ENCODE assay signal across 24 cellular contexts in the genomic region with DNA sequence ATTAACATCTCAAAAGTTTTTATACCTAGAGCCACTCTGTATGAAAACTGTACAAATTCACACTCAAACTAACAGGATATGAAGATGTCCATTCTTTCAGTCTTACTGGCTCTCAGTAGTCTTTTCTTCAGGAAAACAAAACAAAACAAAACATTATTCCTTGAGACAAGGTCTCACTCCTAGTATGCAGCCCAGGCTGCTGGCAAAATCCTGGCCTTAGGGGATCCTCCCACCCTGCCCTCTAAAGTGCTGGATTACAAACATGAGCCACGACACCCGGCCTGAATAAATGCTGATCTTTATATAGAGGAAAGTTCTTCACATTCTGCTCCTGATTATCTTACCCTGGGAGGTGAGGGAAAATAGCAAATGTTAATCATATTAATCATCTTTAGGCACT. TPM values are rescaled to one million over a fixed set of nuclear protein-coding genes. Genes with fewer than 3 reads are reported as not detected.
DNase-seq lines count a peak whose midpoint lies in the region; ATAC-seq and TF ChIP-seq lines count a peak whose summit lies in the region.
"Had no signal": no experiment of that assay in that cellular context is flagged by ENCODE, and none has a peak within 500 bp of the region (broad histone marks: within the 10 kb centered on the region; RNA-seq: fewer than 3 reads in every experiment).

No MANE protein-coding gene starts in this region.

- peaks cover 87% of the 10 kb centered on the region for H3K36me3 Mint-ChIP-seq in activated naive CD4-positive, alpha-beta T cell treated with anti-CD3 and anti-CD28 coated beads, Interleukin-2, amount 10 ng/mL, durations not matched to agents 7 days and 5 days
- peaks cover 81% of the 10 kb centered on the region for H3K36me3 Mint-ChIP-seq in activated CD8-positive, alpha-beta T cell treated with anti-CD3 and anti-CD28 coated beads for 36 hours (ENCODE audit: low read depth)
- H3K36me3 Mint-ChIP-seq in effector memory CD8-positive, alpha-beta T cell (ENCODE audit: insufficient read depth): peaks cover 68% of the 10 kb centered on the region
- H3K36me3 Mint-ChIP-seq in stimulated activated naive B cell treated with anti-CD40 and anti-IgM and Interleukin-4, amounts not matched to agents 10 μg/mL and 1 μg/mL and 100 μg/mL, for 72 hours: peaks cover 55 to 83% of the 10 kb centered on the region in 2 donors

- peaks cover 27 to 62% (median 47%) of the 10 kb centered on the region in 4 donors for H3K4me1 ChIP-seq in esophagus muscularis mucosa

- POLR2A ChIA-PET in activated CD8-positive, alpha-beta T cell treated with anti-CD3 and anti-CD28 coated beads for 36 hours (lab: Charles Lee): interaction anchor here (1.2 kb wide), 1 partner anchor 42 kb away, joined by 4 read pairs; no protein-coding TSS in a partner anchor

- no peak for ATAC-seq in activated CD8-positive, alpha-beta T cell treated with anti-CD3 and anti-CD28 coated beads for 36 hours
- ATAC-seq in effector memory CD8-positive, alpha-beta T cell (replicated peaks): no peak
- ATAC-seq in stimulated activated naive B cell treated with anti-CD40 and anti-IgM and Interleukin-4, amounts not matched to agents 10 μg/mL and 1 μg/mL and 100 μg/mL, for 72 hours (replicated peaks): no peak
- ATAC-seq in stimulated activated naive CD8-positive, alpha-beta T cell treated with anti-CD3 and anti-CD28 coated beads, Interleukin-15, amount 100 ng/mL, for 72 hours: no peak
- ATAC-seq: HCT116, left colon had no signal

- no peak for TF ChIP-seq POLR2A in esophagus muscularis mucosa (IDR thresholded peaks at IDR 0.05; ENCODE audit: low read depth)

- H3K27me3 ChIP-seq in esophagus muscularis mucosa: no peaks in the 10 kb centered on the region
- H3K27me3 ChIP-seq: ascending aorta; BLaER1 treated with 17β-estradiol and CSF1 and Interleukin-3, amounts not matched to agents 10 nM and 100 nM had no signal

- 39% methylated on average over 2 of the region's 2 CpGs for WGBS in esophagus muscularis mucosa

- peaks cover 27 to 50% (median 41%) of the 10 kb centered on the region in 4 donors for H3K36me3 ChIP-seq in esophagus muscularis mucosa

- no peak for DNase-seq in activated naive CD4-positive, alpha-beta T cell treated with anti-CD3 and anti-CD28 coated beads, Interleukin-2, amount 10 ng/mL, durations not matched to agents 7 days and 5 days
- no peak for DNase-seq in activated naive CD4-positive, alpha-beta T cell (lab: John Stamatoyannopoulos, UW)
- no peak for DNase-seq in activated CD8-positive, alpha-beta T cell treated with anti-CD3 and anti-CD28 coated beads for 36 hours
- no peak for DNase-seq in effector memory CD8-positive, alpha-beta T cell
- DNase-seq in stimulated activated naive B cell treated with anti-CD40 and anti-IgM and Interleukin-4, amounts not matched to agents 10 μg/mL and 1 μg/mL and 100 μg/mL, for 72 hours: no peak
- no peak for DNase-seq in stimulated activated naive CD8-positive, alpha-beta T cell treated with anti-CD3 and anti-CD28 coated beads, Interleukin-15, amount 100 ng/mL, for 72 hours
- DNase-seq in middle frontal gyrus (ENCODE audit: extremely low spot score, low spot score) (no peak), esophagus muscularis mucosa (ENCODE audit: extremely low spot score) (no peak)
- DNase-seq: central memory CD4-positive, alpha-beta T cell; Karpas-422; left colon; midbrain; NCI-H226; NCI-H748 treated with DMSO at 0.1 percent for 48 hours; SK-N-SH; T-helper 9 cell had no signal

- H3K27ac Mint-ChIP-seq in activated naive CD4-positive, alpha-beta T cell treated with anti-CD3 and anti-CD28 coated beads, Interleukin-2, amount 10 ng/mL, durations not matched to agents 7 days and 5 days: no peak overlapping the region
- H3K27ac Mint-ChIP-seq in activated CD8-positive, alpha-beta T cell treated with anti-CD3 and anti-CD28 coated beads for 36 hours: peak overlapping the region; percentile 81
- peak overlapping the region; percentile 68 to 75 for H3K27ac Mint-ChIP-seq in effector memory CD8-positive, alpha-beta T cell
- H3K27ac Mint-ChIP-seq in stimulated activated naive B cell treated with anti-CD40 and anti-IgM and Interleukin-4, amounts not matched to agents 10 μg/mL and 1 μg/mL and 100 μg/mL, for 72 hours: peak overlapping the region; percentile 2
- H3K27ac Mint-ChIP-seq in stimulated activated naive CD8-positive, alpha-beta T cell treated with anti-CD3 and anti-CD28 coated beads, Interleukin-15, amount 100 ng/mL, for 72 hours: peak overlapping the region in 1 of 2 donors; percentile 56
- H3K27ac Mint-ChIP-seq: progenitor cell of endocrine pancreas had no signal

- H3K4me3 ChIP-seq in esophagus muscularis mucosa: no peak overlapping the region
- H3K4me3 ChIP-seq: ascending aorta; BLaER1 treated with 17β-estradiol and CSF1 and Interleukin-3, amounts not matched to agents 10 nM and 100 nM had no signal

- intact Hi-C loops in activated CD8-positive, alpha-beta T cell treated with anti-CD3 and anti-CD28 coated beads for 36 hours (cut with micrococcal nuclease): no loop called here
- intact Hi-C loops in esophagus muscularis mucosa (cut with DNase I): no loop called here

- CTCF ChIA-PET in activated naive CD4-positive, alpha-beta T cell treated with anti-CD3 and anti-CD28 coated beads, Interleukin-2, amount 10 ng/mL, durations not matched to agents 7 days and 5 days (lab: Charles Lee): no interaction called here
- CTCF ChIA-PET in activated CD8-positive, alpha-beta T cell treated with anti-CD3 and anti-CD28 coated beads for 36 hours (lab: Charles Lee): interaction anchor here (2.1 kb wide), 1 partner anchor 168 kb away, joined by 4 read pairs; no protein-coding TSS in a partner anchor

- H3K9me3 Mint-ChIP-seq in activated naive CD4-positive, alpha-beta T cell treated with anti-CD3 and anti-CD28 coated beads, Interleukin-2, amount 10 ng/mL, durations not matched to agents 7 days and 5 days: peaks cover 10% of the 10 kb centered on the region
- no peaks in the 10 kb centered on the region for H3K9me3 Mint-ChIP-seq in activated CD8-positive, alpha-beta T cell treated with anti-CD3 and anti-CD28 coated beads for 36 hours
- H3K9me3 Mint-ChIP-seq in effector memory CD8-positive, alpha-beta T cell: no peaks in the 10 kb centered on the region
- H3K9me3 Mint-ChIP-seq in stimulated activated naive B cell treated with anti-CD40 and anti-IgM and Interleukin-4, amounts not matched to agents 10 μg/mL and 1 μg/mL and 100 μg/mL, for 72 hours: peaks cover 0 to 6% of the 10 kb centered on the region in 2 donors
- peaks cover 8 to 14% of the 10 kb centered on the region in 2 donors for H3K9me3 Mint-ChIP-seq in stimulated activated naive CD8-positive, alpha-beta T cell treated with anti-CD3 and anti-CD28 coated beads, Interleukin-15, amount 100 ng/mL, for 72 hours

- no peaks in the 10 kb centered on the region for H3K9me3 ChIP-seq in esophagus muscularis mucosa
- H3K9me3 ChIP-seq: ascending aorta, SK-N-SH had no signal

- H3K27ac ChIP-seq in esophagus muscularis mucosa (replicated peaks in 1 of 4): no peak overlapping the region
- H3K27ac ChIP-seq: ascending aorta; BLaER1 treated with 17β-estradiol and CSF1 and Interleukin-3, amounts not matched to agents 10 nM and 100 nM; RWPE1 had no signal

- peak overlapping the region; percentile 57 for H3K4me3 Mint-ChIP-seq in activated naive CD4-positive, alpha-beta T cell treated with anti-CD3 and anti-CD28 coated beads, Interleukin-2, amount 10 ng/mL, durations not matched to agents 7 days and 5 days
- H3K4me3 Mint-ChIP-seq in activated CD8-positive, alpha-beta T cell treated with anti-CD3 and anti-CD28 coated beads for 36 hours: no peak overlapping the region
- peak overlapping the region in 1 of 2 donors; percentile 97 for H3K4me3 Mint-ChIP-seq in effector memory CD8-positive, alpha-beta T cell
- H3K4me3 Mint-ChIP-seq in stimulated activated naive B cell treated with anti-CD40 and anti-IgM and Interleukin-4, amounts not matched to agents 10 μg/mL and 1 μg/mL and 100 μg/mL, for 72 hours: no peak overlapping the region
- no peak overlapping the region for H3K4me3 Mint-ChIP-seq in stimulated activated naive CD8-positive, alpha-beta T cell treated with anti-CD3 and anti-CD28 coated beads, Interleukin-15, amount 100 ng/mL, for 72 hours
- H3K4me3 Mint-ChIP-seq: neural crest cell had no signal

- no peaks in the 10 kb centered on the region for H3K27me3 Mint-ChIP-seq in activated naive CD4-positive, alpha-beta T cell treated with anti-CD3 and anti-CD28 coated beads, Interleukin-2, amount 10 ng/mL, durations not matched to agents 7 days and 5 days
- no peaks in the 10 kb centered on the region for H3K27me3 Mint-ChIP-seq in activated CD8-positive, alpha-beta T cell treated with anti-CD3 and anti-CD28 coated beads for 36 hours
- H3K27me3 Mint-ChIP-seq in effector memory CD8-positive, alpha-beta T cell: no peaks in the 10 kb centered on the region
- no peaks in the 10 kb centered on the region for H3K27me3 Mint-ChIP-seq in stimulated activated naive B cell treated with anti-CD40 and anti-IgM and Interleukin-4, amounts not matched to agents 10 μg/mL and 1 μg/mL and 100 μg/mL, for 72 hours
- H3K27me3 Mint-ChIP-seq in stimulated activated naive CD8-positive, alpha-beta T cell treated with anti-CD3 and anti-CD28 coated beads, Interleukin-15, amount 100 ng/mL, for 72 hours: no peaks in the 10 kb centered on the region
- H3K27me3 Mint-ChIP-seq: progenitor cell of endocrine pancreas had no signal

- H3K4me1 Mint-ChIP-seq in activated naive CD4-positive, alpha-beta T cell treated with anti-CD3 and anti-CD28 coated beads, Interleukin-2, amount 10 ng/mL, durations not matched to agents 7 days and 5 days: peaks cover 57% of the 10 kb centered on the region
- peaks cover 50% of the 10 kb centered on the region for H3K4me1 Mint-ChIP-seq in activated CD8-positive, alpha-beta T cell treated with anti-CD3 and anti-CD28 coated beads for 36 hours (ENCODE audit: low read depth)
- peaks cover 46 to 62% of the 10 kb centered on the region in 2 donors for H3K4me1 Mint-ChIP-seq in effector memory CD8-positive, alpha-beta T cell (ENCODE audit: low read depth in 2 of 2)
- H3K4me1 Mint-ChIP-seq in stimulated activated naive B cell treated with anti-CD40 and anti-IgM and Interleukin-4, amounts not matched to agents 10 μg/mL and 1 μg/mL and 100 μg/mL, for 72 hours: peaks cover 47 to 68% of the 10 kb centered on the region in 2 donors
- H3K4me1 Mint-ChIP-seq in stimulated activated naive CD8-positive, alpha-beta T cell treated with anti-CD3 and anti-CD28 coated beads, Interleukin-15, amount 100 ng/mL, for 72 hours: peaks cover 62% of the 10 kb centered on the region

- TF ChIP-seq CTCF in activated CD8-positive, alpha-beta T cell treated with anti-CD3 and anti-CD28 coated beads for 36 hours (IDR thresholded peaks at IDR 0.05): no peak
- no peak for TF ChIP-seq CTCF in esophagus muscularis mucosa (IDR thresholded peaks at IDR 0.05)

- no peak for TF ChIP-seq EP300 in esophagus muscularis mucosa (IDR thresholded peaks at IDR 0.05)

RNA-seq across cellular contexts. Expression of a gene that starts 5.1 kb away (rescaled TPM):
- total RNA-seq in activated CD8-positive, alpha-beta T cell treated with anti-CD3 and anti-CD28 coated beads for 36 hours: 10 to 100 TPM; 45.4 to 49.7 TPM
- 10 to 100 TPM; 22.0 to 41.9 (median 34.4) TPM for total RNA-seq in esophagus muscularis mucosa

RNA-seq across cellular contexts. Expression of a gene that starts 18.7 kb away (rescaled TPM):
- total RNA-seq in activated CD8-positive, alpha-beta T cell treated with anti-CD3 and anti-CD28 coated beads for 36 hours: 10 to 100 TPM; 13.8 to 17.1 TPM
- 10 to 100 TPM; 19.0 to 48.8 (median 28.0) TPM for total RNA-seq in esophagus muscularis mucosa
- total RNA-seq: G401, neural crest cell had no signal

RNA-seq across cellular contexts. Expression of a gene that starts 32.6 kb away (rescaled TPM):
- under 1 TPM; 0.18 TPM for total RNA-seq in activated CD8-positive, alpha-beta T cell treated with anti-CD3 and anti-CD28 coated beads for 36 hours
- 10 to 100 TPM in 1 of 4 donors, 1 to 10 TPM in 2, under 1 TPM in 1; 0.19 to 24.7 (median 1.6) TPM for total RNA-seq in esophagus muscularis mucosa
- total RNA-seq: ascending aorta, G401, HT1080, neural crest cell, progenitor cell of endocrine pancreas had no signal
